ENCODE assay signal across 1 cellular context in genomic region chr7:112162161-112163020, GRCh38.
TF ChIP-seq lines count a peak whose summit lies in the region.

No MANE protein-coding gene starts in this region.

TF ChIP-seq in HepG2, 621 proteins besides CTCF, POLR2A, EP300 and RAD21 (continued from another document and continues in another):
- TF ChIP-seq, protein P1, sequence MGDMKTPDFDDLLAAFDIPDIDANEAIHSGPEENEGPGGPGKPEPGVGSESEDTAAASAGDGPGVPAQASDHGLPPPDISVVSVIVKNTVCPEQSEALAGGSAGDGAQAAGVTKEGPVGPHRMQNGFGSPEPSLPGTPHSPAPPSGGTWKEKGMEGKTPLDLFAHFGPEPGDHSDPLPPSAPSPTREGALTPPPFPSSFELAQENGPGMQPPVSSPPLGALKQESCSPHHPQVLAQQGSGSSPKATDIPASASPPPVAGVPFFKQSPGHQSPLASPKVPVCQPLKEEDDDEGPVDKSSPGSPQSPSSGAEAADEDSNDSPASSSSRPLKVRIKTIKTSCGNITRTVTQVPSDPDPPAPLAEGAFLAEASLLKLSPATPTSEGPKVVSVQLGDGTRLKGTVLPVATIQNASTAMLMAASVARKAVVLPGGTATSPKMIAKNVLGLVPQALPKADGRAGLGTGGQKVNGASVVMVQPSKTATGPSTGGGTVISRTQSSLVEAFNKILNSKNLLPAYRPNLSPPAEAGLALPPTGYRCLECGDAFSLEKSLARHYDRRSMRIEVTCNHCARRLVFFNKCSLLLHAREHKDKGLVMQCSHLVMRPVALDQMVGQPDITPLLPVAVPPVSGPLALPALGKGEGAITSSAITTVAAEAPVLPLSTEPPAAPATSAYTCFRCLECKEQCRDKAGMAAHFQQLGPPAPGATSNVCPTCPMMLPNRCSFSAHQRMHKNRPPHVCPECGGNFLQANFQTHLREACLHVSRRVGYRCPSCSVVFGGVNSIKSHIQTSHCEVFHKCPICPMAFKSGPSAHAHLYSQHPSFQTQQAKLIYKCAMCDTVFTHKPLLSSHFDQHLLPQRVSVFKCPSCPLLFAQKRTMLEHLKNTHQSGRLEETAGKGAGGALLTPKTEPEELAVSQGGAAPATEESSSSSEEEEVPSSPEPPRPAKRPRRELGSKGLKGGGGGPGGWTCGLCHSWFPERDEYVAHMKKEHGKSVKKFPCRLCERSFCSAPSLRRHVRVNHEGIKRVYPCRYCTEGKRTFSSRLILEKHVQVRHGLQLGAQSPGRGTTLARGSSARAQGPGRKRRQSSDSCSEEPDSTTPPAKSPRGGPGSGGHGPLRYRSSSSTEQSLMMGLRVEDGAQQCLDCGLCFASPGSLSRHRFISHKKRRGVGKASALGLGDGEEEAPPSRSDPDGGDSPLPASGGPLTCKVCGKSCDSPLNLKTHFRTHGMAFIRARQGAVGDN (CRISPR knock-in tag; IDR thresholded peaks at IDR 0.05): peak; percentile 53
- TF ChIP-seq ZNF749 (CRISPR knock-in tag; IDR thresholded peaks at IDR 0.05; ENCODE audit: borderline replicate concordance) (0 out of 2 replicates have a peak, but pooled peaks have one; percentile 34), ZKSCAN8 (CRISPR knock-in tag; IDR thresholded peaks at IDR 0.05; ENCODE audit: borderline replicate concordance) (peak; percentile 23; the same call in 1 of the 2 replicates), FOXP1 (IDR thresholded peaks at IDR 0.05) (no peak), FOXP1 (CRISPR knock-in tag; IDR thresholded peaks at IDR 0.05) (0 out of 2 replicates have a peak, but pooled peaks have one; percentile 38), NR2F6 (IDR thresholded peaks at IDR 0.05) (no peak), NR2F6 (CRISPR knock-in tag; IDR thresholded peaks at IDR 0.05) (peak; percentile 50), RARA (CRISPR knock-in tag; IDR thresholded peaks at IDR 0.05) (peak; percentile 92), PRDM10 (CRISPR knock-in tag; IDR thresholded peaks at IDR 0.05; ENCODE audit: low read depth) (peak; percentile 98), CREM (IDR thresholded peaks at IDR 0.05) (peak; percentile 26; the same call in 1 of the 2 replicates), CREM (CRISPR knock-in tag; IDR thresholded peaks at IDR 0.05) (no peak), ZNF569 (CRISPR knock-in tag; IDR thresholded peaks at IDR 0.05; ENCODE audit: borderline replicate concordance) (no peak), FOXJ3 (CRISPR knock-in tag; IDR thresholded peaks at IDR 0.05; ENCODE audit: borderline replicate concordance) (no peak), IRF2 (CRISPR knock-in tag; IDR thresholded peaks at IDR 0.05) (0 out of 2 replicates have a peak, but pooled peaks have one; percentile 41), HNF4G (IDR thresholded peaks at IDR 0.05; ENCODE audit: borderline replicate concordance, low read depth, low read length) (peak; percentile 38; the same call in 1 of the 2 replicates), HNF4G (CRISPR knock-in tag; IDR thresholded peaks at IDR 0.05; ENCODE audit: borderline replicate concordance, low read depth) (no peak), ZFP82 (CRISPR knock-in tag; IDR thresholded peaks at IDR 0.05; ENCODE audit: borderline replicate concordance) (no peak), ZNF256 (CRISPR knock-in tag; conservative IDR thresholded peaks at IDR 0.05) (no peak), ZBTB7A (CRISPR knock-in tag; IDR thresholded peaks at IDR 0.05) (0 out of 2 replicates have a peak, but pooled peaks have one; percentile 44), FOXA3 (CRISPR knock-in tag; IDR thresholded peaks at IDR 0.05) (peak; percentile 28; the same call in 1 of the 2 replicates), CBX5 (CRISPR knock-in tag; IDR thresholded peaks at IDR 0.05; ENCODE audit: borderline replicate concordance) (peak; percentile 65; the same call in 1 of the 2 replicates), ZFP36L1 (CRISPR knock-in tag; IDR thresholded peaks at IDR 0.05) (no peak), ZNF562 (CRISPR knock-in tag; IDR thresholded peaks at IDR 0.05; ENCODE audit: borderline replicate concordance) (no peak), POGZ (CRISPR knock-in tag; IDR thresholded peaks at IDR 0.05) (peak; percentile 55; the same call in 1 of the 2 replicates), FUBP1 (CRISPR knock-in tag; IDR thresholded peaks at IDR 0.05; ENCODE audit: borderline replicate concordance) (no peak), RXRB (CRISPR knock-in tag; IDR thresholded peaks at IDR 0.05; ENCODE audit: borderline replicate concordance) (peak; percentile 94), LCORL (IDR thresholded peaks at IDR 0.05) (0 out of 2 replicates have a peak, but pooled peaks have one; percentile 17), LCORL (CRISPR knock-in tag; IDR thresholded peaks at IDR 0.05) (no peak), MIER2 (CRISPR knock-in tag; IDR thresholded peaks at IDR 0.05) (no peak), RCOR2 (CRISPR knock-in tag; IDR thresholded peaks at IDR 0.05) (peak; percentile 52; the same call in 1 of the 2 replicates)
- TF ChIP-seq, protein P2, sequence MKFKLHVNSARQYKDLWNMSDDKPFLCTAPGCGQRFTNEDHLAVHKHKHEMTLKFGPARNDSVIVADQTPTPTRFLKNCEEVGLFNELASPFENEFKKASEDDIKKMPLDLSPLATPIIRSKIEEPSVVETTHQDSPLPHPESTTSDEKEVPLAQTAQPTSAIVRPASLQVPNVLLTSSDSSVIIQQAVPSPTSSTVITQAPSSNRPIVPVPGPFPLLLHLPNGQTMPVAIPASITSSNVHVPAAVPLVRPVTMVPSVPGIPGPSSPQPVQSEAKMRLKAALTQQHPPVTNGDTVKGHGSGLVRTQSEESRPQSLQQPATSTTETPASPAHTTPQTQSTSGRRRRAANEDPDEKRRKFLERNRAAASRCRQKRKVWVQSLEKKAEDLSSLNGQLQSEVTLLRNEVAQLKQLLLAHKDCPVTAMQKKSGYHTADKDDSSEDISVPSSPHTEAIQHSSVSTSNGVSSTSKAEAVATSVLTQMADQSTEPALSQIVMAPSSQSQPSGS (CRISPR knock-in tag; IDR thresholded peaks at IDR 0.05): 0 out of 2 replicates have a peak, but pooled peaks have one; percentile 18
- TF ChIP-seq, protein P3, sequence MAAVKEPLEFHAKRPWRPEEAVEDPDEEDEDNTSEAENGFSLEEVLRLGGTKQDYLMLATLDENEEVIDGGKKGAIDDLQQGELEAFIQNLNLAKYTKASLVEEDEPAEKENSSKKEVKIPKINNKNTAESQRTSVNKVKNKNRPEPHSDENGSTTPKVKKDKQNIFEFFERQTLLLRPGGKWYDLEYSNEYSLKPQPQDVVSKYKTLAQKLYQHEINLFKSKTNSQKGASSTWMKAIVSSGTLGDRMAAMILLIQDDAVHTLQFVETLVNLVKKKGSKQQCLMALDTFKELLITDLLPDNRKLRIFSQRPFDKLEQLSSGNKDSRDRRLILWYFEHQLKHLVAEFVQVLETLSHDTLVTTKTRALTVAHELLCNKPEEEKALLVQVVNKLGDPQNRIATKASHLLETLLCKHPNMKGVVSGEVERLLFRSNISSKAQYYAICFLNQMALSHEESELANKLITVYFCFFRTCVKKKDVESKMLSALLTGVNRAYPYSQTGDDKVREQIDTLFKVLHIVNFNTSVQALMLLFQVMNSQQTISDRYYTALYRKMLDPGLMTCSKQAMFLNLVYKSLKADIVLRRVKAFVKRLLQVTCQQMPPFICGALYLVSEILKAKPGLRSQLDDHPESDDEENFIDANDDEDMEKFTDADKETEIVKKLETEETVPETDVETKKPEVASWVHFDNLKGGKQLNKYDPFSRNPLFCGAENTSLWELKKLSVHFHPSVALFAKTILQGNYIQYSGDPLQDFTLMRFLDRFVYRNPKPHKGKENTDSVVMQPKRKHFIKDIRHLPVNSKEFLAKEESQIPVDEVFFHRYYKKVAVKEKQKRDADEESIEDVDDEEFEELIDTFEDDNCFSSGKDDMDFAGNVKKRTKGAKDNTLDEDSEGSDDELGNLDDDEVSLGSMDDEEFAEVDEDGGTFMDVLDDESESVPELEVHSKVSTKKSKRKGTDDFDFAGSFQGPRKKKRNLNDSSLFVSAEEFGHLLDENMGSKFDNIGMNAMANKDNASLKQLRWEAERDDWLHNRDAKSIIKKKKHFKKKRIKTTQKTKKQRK (IDR thresholded peaks at IDR 0.05; ENCODE audit: low read length): no peak
- TF ChIP-seq, protein P4, sequence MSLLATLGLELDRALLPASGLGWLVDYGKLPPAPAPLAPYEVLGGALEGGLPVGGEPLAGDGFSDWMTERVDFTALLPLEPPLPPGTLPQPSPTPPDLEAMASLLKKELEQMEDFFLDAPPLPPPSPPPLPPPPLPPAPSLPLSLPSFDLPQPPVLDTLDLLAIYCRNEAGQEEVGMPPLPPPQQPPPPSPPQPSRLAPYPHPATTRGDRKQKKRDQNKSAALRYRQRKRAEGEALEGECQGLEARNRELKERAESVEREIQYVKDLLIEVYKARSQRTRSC (CRISPR knock-in tag; IDR thresholded peaks at IDR 0.05; ENCODE audit: low read depth): no peak
- TF ChIP-seq, protein P5, sequence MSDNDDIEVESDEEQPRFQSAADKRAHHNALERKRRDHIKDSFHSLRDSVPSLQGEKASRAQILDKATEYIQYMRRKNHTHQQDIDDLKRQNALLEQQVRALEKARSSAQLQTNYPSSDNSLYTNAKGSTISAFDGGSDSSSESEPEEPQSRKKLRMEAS (IDR thresholded peaks at IDR 0.05): peak; percentile 37; the same call in 1 of the 2 replicates
- TF ChIP-seq, protein P6, sequence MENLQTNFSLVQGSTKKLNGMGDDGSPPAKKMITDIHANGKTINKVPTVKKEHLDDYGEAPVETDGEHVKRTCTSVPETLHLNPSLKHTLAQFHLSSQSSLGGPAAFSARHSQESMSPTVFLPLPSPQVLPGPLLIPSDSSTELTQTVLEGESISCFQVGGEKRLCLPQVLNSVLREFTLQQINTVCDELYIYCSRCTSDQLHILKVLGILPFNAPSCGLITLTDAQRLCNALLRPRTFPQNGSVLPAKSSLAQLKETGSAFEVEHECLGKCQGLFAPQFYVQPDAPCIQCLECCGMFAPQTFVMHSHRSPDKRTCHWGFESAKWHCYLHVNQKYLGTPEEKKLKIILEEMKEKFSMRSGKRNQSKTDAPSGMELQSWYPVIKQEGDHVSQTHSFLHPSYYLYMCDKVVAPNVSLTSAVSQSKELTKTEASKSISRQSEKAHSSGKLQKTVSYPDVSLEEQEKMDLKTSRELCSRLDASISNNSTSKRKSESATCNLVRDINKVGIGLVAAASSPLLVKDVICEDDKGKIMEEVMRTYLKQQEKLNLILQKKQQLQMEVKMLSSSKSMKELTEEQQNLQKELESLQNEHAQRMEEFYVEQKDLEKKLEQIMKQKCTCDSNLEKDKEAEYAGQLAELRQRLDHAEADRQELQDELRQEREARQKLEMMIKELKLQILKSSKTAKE (CRISPR knock-in tag; IDR thresholded peaks at IDR 0.05; ENCODE audit: borderline replicate concordance): peak; percentile 78
- TF ChIP-seq, protein P7, sequence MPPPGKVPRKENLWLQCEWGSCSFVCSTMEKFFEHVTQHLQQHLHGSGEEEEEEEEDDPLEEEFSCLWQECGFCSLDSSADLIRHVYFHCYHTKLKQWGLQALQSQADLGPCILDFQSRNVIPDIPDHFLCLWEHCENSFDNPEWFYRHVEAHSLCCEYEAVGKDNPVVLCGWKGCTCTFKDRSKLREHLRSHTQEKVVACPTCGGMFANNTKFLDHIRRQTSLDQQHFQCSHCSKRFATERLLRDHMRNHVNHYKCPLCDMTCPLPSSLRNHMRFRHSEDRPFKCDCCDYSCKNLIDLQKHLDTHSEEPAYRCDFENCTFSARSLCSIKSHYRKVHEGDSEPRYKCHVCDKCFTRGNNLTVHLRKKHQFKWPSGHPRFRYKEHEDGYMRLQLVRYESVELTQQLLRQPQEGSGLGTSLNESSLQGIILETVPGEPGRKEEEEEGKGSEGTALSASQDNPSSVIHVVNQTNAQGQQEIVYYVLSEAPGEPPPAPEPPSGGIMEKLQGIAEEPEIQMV (CRISPR knock-in tag; IDR thresholded peaks at IDR 0.05; ENCODE audit: low read depth): no peak
- TF ChIP-seq, protein P8, sequence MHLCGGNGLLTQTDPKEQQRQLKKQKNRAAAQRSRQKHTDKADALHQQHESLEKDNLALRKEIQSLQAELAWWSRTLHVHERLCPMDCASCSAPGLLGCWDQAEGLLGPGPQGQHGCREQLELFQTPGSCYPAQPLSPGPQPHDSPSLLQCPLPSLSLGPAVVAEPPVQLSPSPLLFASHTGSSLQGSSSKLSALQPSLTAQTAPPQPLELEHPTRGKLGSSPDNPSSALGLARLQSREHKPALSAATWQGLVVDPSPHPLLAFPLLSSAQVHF (CRISPR knock-in tag; IDR thresholded peaks at IDR 0.05): no peak
